In the genomic region with DNA sequence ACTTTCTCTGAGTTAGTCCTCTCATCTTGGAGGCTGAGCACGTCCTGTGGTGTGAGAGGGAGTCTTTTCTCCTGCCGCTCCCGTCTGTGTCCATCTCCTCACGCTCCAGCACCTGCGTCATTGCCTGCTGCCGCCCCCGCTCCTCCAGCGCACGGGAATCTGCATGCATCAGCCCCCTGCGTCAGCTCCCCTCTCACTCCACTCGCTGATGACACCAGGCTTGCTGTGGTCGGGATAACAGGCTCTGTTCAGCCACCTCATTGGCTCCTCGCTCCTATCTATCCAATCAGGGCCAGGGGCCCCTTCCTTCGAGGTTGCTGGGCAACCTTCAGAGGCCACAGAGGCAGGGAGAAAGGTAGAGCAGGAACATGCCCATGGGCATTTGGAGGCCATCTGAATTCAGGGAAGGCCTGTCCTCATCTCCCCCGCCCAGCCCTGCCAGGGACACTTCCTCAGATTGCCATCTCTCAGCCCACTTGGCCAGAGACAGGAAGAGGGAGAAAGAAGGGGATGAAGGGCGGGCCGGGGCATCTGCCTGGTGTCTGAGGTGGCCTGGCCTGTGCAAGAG, we compare ENCODE assay signal across 2 cellular contexts.
A peak's percentile ranks its signal among the peaks of the same experiment; 100 is the strongest.
TF ChIP-seq lines count a peak whose summit lies in the region.

No MANE protein-coding gene starts in this region.

TF ChIP-seq in HepG2, 621 proteins besides CTCF, POLR2A, EP300 and RAD21:
- TF ChIP-seq, protein P1, sequence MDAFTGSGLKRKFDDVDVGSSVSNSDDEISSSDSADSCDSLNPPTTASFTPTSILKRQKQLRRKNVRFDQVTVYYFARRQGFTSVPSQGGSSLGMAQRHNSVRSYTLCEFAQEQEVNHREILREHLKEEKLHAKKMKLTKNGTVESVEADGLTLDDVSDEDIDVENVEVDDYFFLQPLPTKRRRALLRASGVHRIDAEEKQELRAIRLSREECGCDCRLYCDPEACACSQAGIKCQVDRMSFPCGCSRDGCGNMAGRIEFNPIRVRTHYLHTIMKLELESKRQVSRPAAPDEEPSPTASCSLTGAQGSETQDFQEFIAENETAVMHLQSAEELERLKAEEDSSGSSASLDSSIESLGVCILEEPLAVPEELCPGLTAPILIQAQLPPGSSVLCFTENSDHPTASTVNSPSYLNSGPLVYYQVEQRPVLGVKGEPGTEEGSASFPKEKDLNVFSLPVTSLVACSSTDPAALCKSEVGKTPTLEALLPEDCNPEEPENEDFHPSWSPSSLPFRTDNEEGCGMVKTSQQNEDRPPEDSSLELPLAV (CRISPR knock-in tag; conservative IDR thresholded peaks at IDR 0.05; ENCODE audit: low read depth), result no peak
- TF ChIP-seq RFX5 (IDR thresholded peaks at IDR 0.05; ENCODE audit: low read depth, low read length), result peak; percentile 67

TF ChIP-seq in K562, 482 proteins besides CTCF, POLR2A, EP300 and RAD21:
- TF ChIP-seq CREM (IDR thresholded peaks at IDR 0.05; ENCODE audit: low read depth) (peak; percentile 69), BHLHE40 (IDR thresholded peaks at IDR 0.05; ENCODE audit: low read length) (peak; percentile 61), EGR1 (conservative IDR thresholded peaks at IDR 0.05) (peak; percentile 78), RFX1 (IDR thresholded peaks at IDR 0.05) (peak; percentile 39), ARNT (IDR thresholded peaks at IDR 0.05) (no peak)
